ENCODE assay signal across 1 cellular context in genomic region chrX:16725067-16725466, GRCh38.
TF ChIP-seq lines count a peak whose summit lies in the region.

No MANE protein-coding gene starts in this region.

TF ChIP-seq in GM23338, 12 proteins besides CTCF, POLR2A, EP300 and RAD21 (continued from another document):
- TF ChIP-seq EZH2 (IDR thresholded peaks at IDR 0.05; ENCODE audit: low read depth, unreplicated experiment), result no peak
- TF ChIP-seq ZNF114 (CRISPR knock-in tag; IDR thresholded peaks at IDR 0.05), result no peak
- TF ChIP-seq STAT1 (IDR thresholded peaks at IDR 0.05; ENCODE audit: unreplicated experiment), result no peak
- no peak for TF ChIP-seq ETS1 (IDR thresholded peaks at IDR 0.05)
- TF ChIP-seq ZNF462 (CRISPR knock-in tag; IDR thresholded peaks at IDR 0.05), result no peak
- no peak for TF ChIP-seq POLR2AphosphoS5 (IDR thresholded peaks at IDR 0.05; ENCODE audit: low read depth)
- TF ChIP-seq EZH2phosphoT487 (IDR thresholded peaks at IDR 0.05; ENCODE audit: unreplicated experiment), result no peak
- no peak for TF ChIP-seq ZNF331 (CRISPR knock-in tag; IDR thresholded peaks at IDR 0.05; ENCODE audit: low read depth)
